23 cellular contexts compared by ENCODE assay signal in genomic region chr7:151301471-151302462, GRCh38.
"Had no signal": no experiment of that assay in that cellular context is flagged by ENCODE, and none has a peak within 500 bp of the region (broad histone marks: within the 10 kb centered on the region; RNA-seq: fewer than 3 reads in every experiment).

No MANE protein-coding gene starts in this region.

- FAIRE-seq: kidney, pancreas had no signal

- H3K4me3 ChIP-seq: dorsolateral prefrontal cortex, hepatocyte, mucosa of descending colon, pancreas, prostate gland, spleen, stomach, thoracic aorta, transverse colon had no signal

- ATAC-seq: effector memory CD8-positive, alpha-beta T cell; foreskin keratinocyte; left colon; mucosa of descending colon; naive thymus-derived CD8-positive, alpha-beta T cell; pancreas; sciatic nerve had no signal

- H3K36me3 ChIP-seq: pancreas, prostate gland, spleen, stomach, thoracic aorta, transverse colon had no signal

- H3K79me2 ChIP-seq: hepatocyte had no signal

- H3K4me3 Mint-ChIP-seq: effector memory CD8-positive, alpha-beta T cell; naive thymus-derived CD8-positive, alpha-beta T cell had no signal

- H3K36me3 Mint-ChIP-seq: naive thymus-derived CD8-positive, alpha-beta T cell had no signal

- H3K27ac ChIP-seq: dorsolateral prefrontal cortex, epithelial cell of prostate, foreskin keratinocyte, hepatocyte, pancreas, prostate gland, spleen, stomach, thoracic aorta, transverse colon had no signal

- H3K4me1 ChIP-seq: foreskin keratinocyte, prostate gland had no signal

- H3K9me3 ChIP-seq: mucosa of descending colon, pancreas, prostate gland, stomach, thoracic aorta, transverse colon had no signal

- H3K4me2 ChIP-seq: hepatocyte had no signal

- H2AFZ ChIP-seq: hepatocyte had no signal

- H3K9me3 Mint-ChIP-seq: effector memory CD8-positive, alpha-beta T cell had no signal

- DNase-seq: central memory CD4-positive, alpha-beta T cell; cortex of kidney; dorsolateral prefrontal cortex; effector memory CD8-positive, alpha-beta T cell; foreskin keratinocyte; kidney; left colon; mucosa of descending colon; naive thymus-derived CD8-positive, alpha-beta T cell; pancreas; spleen; stimulated activated CD4-positive, alpha-beta T cell treated with anti-CD3 and anti-CD28 coated beads, Interleukin-15, amount 100 ng/mL, for 24 hours; stimulated activated CD4-positive, alpha-beta T cell treated with anti-CD3 and anti-CD28 coated beads, Interleukin-1b, Interleukin-23, amount 100 ng/mL, for 48 hours; stimulated activated CD4-positive, alpha-beta T cell treated with anti-CD3 and anti-CD28 coated beads, Interleukin-4, amount 100 ng/mL, for 24 hours; stimulated activated naive CD4-positive, alpha-beta T cell; stomach; substantia nigra; transverse colon had no signal
